Comparison of ENCODE assay signal across 1 cellular context in the genomic region with DNA sequence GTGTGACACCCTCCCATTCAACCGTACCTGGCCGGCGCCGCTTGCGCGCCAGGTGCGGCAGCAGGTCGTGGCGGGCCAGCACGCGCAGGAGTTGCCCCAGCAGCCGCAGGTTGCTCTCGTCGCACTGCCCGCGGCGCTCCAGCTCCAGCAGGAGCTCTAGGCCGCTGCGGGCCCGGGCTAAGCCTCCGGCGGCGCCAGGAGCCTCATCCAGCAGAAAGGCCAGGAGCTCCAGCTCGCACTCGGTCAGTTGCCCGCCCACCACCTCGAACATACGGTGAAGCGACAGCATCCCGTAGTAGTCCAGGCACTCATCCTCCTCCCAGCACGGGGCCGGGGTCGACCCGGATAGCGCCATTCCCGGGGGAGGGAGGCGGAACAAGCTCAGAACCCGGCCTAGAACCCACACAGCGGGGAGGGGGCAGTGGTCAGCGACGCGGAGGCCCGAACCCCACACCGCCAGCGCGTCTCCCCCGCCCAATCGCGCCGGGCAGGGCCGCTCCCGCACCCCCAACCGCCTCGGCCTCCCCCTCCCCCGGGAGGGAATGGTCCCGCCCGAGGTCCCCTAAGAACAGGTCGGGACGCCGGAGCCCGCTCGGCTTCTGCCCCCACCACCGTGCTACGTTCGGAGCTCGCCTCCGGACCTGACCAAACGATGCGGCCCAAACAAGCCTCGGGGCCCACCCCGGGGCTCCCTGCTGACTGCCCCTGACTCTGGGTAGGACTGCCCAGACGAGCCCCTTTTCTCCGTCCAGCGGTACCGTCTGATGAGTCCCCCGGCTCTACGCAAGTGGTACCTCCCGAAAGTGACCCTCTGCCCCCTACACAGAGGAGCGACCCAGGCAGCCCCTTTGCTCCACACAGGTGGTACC.
A peak's percentile ranks its signal among the peaks of the same experiment; 100 is the strongest.
TF ChIP-seq lines count a peak whose summit lies in the region.

No MANE protein-coding gene starts in this region.

TF ChIP-seq in HEK293, 187 proteins besides CTCF, POLR2A, EP300 and RAD21 (continued from another document and continues in another):
- TF ChIP-seq MEIS1 (CRISPR knock-in tag; IDR thresholded peaks at IDR 0.05; ENCODE audit: borderline replicate concordance) (0 out of 2 replicates have a peak, but pooled peaks have one; percentile 45), ZNF610 (tag by site-specific recombination; IDR thresholded peaks at IDR 0.05; ENCODE audit: borderline replicate concordance) (0 out of 2 replicates have a peak, but pooled peaks have one; percentile 37), ZNF221 (tag by site-specific recombination; IDR thresholded peaks at IDR 0.05; ENCODE audit: borderline replicate concordance) (no peak), KLF16 (tag by site-specific recombination; IDR thresholded peaks at IDR 0.05) (peak; percentile 63; the same call in 1 of the 2 replicates), ZNF701 (tag by site-specific recombination; IDR thresholded peaks at IDR 0.05) (no peak), ZNF324 (tag by site-specific recombination; IDR thresholded peaks at IDR 0.05) (0 out of 2 replicates have a peak, but pooled peaks have one; percentile 55), ZNF585B (tag by site-specific recombination; IDR thresholded peaks at IDR 0.05) (no peak), ZEB2 (tag by site-specific recombination; IDR thresholded peaks at IDR 0.05) (no peak; the same call in 1 of the 2 replicates), WT1 (tag by site-specific recombination; IDR thresholded peaks at IDR 0.05) (peak; percentile 20; the same call in 1 of the 2 replicates), ZBTB1 (tag by site-specific recombination; IDR thresholded peaks at IDR 0.05) (no peak), ZNF521 (tag by site-specific recombination; IDR thresholded peaks at IDR 0.05) (no peak), ZNF16 (tag by site-specific recombination; IDR thresholded peaks at IDR 0.05; ENCODE audit: low read depth) (no peak), ZSCAN23 (tag by site-specific recombination; IDR thresholded peaks at IDR 0.05) (no peak), SCRT1 (tag by site-specific recombination; IDR thresholded peaks at IDR 0.05; ENCODE audit: borderline replicate concordance) (peak; percentile 55), ZNF202 (tag by site-specific recombination; IDR thresholded peaks at IDR 0.05; ENCODE audit: borderline replicate concordance) (no peak), ZNF529 (tag by site-specific recombination; IDR thresholded peaks at IDR 0.05; ENCODE audit: insufficient replicate concordance) (no peak), ZNF174 (tag by site-specific recombination; IDR thresholded peaks at IDR 0.05) (no peak; the same call in 1 of the 2 replicates), GLI4 (tag by site-specific recombination; IDR thresholded peaks at IDR 0.05) (no peak)
- TF ChIP-seq, protein P1, sequence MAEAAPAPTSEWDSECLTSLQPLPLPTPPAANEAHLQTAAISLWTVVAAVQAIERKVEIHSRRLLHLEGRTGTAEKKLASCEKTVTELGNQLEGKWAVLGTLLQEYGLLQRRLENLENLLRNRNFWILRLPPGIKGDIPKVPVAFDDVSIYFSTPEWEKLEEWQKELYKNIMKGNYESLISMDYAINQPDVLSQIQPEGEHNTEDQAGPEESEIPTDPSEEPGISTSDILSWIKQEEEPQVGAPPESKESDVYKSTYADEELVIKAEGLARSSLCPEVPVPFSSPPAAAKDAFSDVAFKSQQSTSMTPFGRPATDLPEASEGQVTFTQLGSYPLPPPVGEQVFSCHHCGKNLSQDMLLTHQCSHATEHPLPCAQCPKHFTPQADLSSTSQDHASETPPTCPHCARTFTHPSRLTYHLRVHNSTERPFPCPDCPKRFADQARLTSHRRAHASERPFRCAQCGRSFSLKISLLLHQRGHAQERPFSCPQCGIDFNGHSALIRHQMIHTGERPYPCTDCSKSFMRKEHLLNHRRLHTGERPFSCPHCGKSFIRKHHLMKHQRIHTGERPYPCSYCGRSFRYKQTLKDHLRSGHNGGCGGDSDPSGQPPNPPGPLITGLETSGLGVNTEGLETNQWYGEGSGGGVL (tag by site-specific recombination; IDR thresholded peaks at IDR 0.05): peak; percentile 97
- TF ChIP-seq, protein P2, sequence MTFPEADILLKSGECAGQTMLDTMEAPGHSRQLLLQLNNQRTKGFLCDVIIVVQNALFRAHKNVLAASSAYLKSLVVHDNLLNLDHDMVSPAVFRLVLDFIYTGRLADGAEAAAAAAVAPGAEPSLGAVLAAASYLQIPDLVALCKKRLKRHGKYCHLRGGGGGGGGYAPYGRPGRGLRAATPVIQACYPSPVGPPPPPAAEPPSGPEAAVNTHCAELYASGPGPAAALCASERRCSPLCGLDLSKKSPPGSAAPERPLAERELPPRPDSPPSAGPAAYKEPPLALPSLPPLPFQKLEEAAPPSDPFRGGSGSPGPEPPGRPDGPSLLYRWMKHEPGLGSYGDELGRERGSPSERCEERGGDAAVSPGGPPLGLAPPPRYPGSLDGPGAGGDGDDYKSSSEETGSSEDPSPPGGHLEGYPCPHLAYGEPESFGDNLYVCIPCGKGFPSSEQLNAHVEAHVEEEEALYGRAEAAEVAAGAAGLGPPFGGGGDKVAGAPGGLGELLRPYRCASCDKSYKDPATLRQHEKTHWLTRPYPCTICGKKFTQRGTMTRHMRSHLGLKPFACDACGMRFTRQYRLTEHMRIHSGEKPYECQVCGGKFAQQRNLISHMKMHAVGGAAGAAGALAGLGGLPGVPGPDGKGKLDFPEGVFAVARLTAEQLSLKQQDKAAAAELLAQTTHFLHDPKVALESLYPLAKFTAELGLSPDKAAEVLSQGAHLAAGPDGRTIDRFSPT (tag by site-specific recombination; IDR thresholded peaks at IDR 0.05): 0 out of 2 replicates have a peak, but pooled peaks have one; percentile 18
- TF ChIP-seq, protein P3, sequence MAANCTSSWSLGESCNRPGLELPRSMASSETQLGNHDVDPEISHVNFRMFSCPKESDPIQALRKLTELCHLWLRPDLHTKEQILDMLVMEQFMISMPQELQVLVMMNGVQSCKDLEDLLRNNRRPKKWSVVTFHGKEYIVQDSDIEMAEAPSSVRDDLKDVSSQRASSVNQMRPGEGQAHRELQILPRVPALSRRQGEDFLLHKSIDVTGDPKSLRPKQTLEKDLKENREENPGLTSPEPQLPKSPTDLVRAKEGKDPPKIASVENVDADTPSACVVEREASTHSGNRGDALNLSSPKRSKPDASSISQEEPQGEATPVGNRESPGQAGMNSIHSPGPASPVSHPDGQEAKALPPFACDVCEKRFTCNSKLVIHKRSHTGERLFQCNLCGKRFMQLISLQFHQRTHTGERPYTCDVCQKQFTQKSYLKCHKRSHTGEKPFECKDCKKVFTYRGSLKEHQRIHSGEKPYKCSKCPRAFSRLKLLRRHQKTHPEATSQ (tag by site-specific recombination; IDR thresholded peaks at IDR 0.05): no peak
- TF ChIP-seq, protein P4, sequence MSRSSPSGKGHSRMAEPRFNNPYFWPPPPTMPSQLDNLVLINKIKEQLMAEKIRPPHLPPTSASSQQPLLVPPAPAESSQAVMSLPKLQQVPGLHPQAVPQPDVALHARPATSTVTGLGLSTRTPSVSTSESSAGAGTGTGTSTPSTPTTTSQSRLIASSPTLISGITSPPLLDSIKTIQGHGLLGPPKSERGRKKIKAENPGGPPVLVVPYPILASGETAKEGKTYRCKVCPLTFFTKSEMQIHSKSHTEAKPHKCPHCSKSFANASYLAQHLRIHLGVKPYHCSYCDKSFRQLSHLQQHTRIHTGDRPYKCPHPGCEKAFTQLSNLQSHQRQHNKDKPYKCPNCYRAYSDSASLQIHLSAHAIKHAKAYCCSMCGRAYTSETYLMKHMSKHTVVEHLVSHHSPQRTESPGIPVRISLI (tag by site-specific recombination; IDR thresholded peaks at IDR 0.05): no peak
- TF ChIP-seq, protein P5, sequence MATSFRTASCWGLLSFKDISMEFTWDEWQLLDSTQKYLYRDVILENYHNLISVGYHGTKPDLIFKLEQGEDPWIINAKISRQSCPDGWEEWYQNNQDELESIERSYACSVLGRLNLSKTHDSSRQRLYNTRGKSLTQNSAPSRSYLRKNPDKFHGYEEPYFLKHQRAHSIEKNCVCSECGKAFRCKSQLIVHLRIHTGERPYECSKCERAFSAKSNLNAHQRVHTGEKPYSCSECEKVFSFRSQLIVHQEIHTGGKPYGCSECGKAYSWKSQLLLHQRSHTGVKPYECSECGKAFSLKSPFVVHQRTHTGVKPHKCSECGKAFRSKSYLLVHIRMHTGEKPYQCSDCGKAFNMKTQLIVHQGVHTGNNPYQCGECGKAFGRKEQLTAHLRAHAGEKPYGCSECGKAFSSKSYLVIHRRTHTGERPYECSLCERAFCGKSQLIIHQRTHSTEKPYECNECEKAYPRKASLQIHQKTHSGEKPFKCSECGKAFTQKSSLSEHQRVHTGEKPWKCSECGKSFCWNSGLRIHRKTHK (tag by site-specific recombination; IDR thresholded peaks at IDR 0.05): no peak
- TF ChIP-seq, protein P6, sequence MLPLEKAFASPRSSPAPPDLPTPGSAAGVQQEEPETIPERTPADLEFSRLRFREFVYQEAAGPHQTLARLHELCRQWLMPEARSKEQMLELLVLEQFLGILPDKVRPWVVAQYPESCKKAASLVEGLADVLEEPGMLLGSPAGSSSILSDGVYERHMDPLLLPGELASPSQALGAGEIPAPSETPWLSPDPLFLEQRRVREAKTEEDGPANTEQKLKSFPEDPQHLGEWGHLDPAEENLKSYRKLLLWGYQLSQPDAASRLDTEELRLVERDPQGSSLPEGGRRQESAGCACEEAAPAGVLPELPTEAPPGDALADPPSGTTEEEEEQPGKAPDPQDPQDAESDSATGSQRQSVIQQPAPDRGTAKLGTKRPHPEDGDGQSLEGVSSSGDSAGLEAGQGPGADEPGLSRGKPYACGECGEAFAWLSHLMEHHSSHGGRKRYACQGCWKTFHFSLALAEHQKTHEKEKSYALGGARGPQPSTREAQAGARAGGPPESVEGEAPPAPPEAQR (tag by site-specific recombination; IDR thresholded peaks at IDR 0.05): no peak
- TF ChIP-seq, protein P7, sequence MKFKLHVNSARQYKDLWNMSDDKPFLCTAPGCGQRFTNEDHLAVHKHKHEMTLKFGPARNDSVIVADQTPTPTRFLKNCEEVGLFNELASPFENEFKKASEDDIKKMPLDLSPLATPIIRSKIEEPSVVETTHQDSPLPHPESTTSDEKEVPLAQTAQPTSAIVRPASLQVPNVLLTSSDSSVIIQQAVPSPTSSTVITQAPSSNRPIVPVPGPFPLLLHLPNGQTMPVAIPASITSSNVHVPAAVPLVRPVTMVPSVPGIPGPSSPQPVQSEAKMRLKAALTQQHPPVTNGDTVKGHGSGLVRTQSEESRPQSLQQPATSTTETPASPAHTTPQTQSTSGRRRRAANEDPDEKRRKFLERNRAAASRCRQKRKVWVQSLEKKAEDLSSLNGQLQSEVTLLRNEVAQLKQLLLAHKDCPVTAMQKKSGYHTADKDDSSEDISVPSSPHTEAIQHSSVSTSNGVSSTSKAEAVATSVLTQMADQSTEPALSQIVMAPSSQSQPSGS (tag by site-specific recombination; IDR thresholded peaks at IDR 0.05; ENCODE audit: low read depth): no peak
- TF ChIP-seq, protein P8, sequence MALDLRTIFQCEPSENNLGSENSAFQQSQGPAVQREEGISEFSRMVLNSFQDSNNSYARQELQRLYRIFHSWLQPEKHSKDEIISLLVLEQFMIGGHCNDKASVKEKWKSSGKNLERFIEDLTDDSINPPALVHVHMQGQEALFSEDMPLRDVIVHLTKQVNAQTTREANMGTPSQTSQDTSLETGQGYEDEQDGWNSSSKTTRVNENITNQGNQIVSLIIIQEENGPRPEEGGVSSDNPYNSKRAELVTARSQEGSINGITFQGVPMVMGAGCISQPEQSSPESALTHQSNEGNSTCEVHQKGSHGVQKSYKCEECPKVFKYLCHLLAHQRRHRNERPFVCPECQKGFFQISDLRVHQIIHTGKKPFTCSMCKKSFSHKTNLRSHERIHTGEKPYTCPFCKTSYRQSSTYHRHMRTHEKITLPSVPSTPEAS (tag by site-specific recombination; IDR thresholded peaks at IDR 0.05): no peak; the same call in 1 of the 2 replicates
- TF ChIP-seq, protein P9, sequence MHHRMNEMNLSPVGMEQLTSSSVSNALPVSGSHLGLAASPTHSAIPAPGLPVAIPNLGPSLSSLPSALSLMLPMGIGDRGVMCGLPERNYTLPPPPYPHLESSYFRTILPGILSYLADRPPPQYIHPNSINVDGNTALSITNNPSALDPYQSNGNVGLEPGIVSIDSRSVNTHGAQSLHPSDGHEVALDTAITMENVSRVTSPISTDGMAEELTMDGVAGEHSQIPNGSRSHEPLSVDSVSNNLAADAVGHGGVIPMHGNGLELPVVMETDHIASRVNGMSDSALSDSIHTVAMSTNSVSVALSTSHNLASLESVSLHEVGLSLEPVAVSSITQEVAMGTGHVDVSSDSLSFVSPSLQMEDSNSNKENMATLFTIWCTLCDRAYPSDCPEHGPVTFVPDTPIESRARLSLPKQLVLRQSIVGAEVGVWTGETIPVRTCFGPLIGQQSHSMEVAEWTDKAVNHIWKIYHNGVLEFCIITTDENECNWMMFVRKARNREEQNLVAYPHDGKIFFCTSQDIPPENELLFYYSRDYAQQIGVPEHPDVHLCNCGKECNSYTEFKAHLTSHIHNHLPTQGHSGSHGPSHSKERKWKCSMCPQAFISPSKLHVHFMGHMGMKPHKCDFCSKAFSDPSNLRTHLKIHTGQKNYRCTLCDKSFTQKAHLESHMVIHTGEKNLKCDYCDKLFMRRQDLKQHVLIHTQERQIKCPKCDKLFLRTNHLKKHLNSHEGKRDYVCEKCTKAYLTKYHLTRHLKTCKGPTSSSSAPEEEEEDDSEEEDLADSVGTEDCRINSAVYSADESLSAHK (tag by site-specific recombination; IDR thresholded peaks at IDR 0.05): 0 out of 2 replicates have a peak, but pooled peaks have one; percentile 23
- TF ChIP-seq, protein P10, sequence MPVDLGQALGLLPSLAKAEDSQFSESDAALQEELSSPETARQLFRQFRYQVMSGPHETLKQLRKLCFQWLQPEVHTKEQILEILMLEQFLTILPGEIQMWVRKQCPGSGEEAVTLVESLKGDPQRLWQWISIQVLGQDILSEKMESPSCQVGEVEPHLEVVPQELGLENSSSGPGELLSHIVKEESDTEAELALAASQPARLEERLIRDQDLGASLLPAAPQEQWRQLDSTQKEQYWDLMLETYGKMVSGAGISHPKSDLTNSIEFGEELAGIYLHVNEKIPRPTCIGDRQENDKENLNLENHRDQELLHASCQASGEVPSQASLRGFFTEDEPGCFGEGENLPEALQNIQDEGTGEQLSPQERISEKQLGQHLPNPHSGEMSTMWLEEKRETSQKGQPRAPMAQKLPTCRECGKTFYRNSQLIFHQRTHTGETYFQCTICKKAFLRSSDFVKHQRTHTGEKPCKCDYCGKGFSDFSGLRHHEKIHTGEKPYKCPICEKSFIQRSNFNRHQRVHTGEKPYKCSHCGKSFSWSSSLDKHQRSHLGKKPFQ (tag by site-specific recombination; IDR thresholded peaks at IDR 0.05): no peak
- TF ChIP-seq, protein P11, sequence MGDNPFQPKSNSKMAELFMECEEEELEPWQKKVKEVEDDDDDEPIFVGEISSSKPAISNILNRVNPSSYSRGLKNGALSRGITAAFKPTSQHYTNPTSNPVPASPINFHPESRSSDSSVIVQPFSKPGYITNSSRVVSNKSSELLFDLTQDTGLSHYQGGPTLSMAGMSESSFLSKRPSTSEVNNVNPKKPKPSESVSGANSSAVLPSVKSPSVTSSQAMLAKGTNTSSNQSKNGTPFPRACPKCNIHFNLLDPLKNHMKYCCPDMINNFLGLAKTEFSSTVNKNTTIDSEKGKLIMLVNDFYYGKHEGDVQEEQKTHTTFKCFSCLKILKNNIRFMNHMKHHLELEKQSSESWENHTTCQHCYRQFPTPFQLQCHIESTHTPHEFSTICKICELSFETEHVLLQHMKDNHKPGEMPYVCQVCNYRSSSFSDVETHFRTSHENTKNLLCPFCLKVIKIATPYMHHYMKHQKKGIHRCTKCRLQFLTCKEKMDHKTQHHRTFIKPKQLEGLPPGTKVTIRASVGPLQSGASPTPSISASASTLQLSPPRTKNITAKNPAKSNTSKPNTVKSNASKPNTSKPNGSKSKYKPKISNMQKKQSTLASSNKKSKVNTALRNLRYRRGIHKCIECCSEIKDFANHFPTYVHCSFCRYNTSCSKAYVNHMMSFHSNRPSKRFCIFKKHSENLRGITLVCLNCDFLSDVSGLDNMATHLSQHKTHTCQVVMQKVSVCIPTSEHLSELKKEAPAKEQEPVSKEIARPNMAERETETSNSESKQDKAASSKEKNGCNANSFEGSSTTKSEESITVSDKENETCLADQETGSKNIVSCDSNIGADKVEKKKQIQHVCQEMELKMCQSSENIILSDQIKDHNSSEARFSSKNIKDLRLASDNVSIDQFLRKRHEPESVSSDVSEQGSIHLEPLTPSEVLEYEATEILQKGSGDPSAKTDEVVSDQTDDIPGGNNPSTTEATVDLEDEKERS (tag by site-specific recombination; IDR thresholded peaks at IDR 0.05): no peak
